19 cellular contexts compared by ENCODE assay signal in the genomic region with DNA sequence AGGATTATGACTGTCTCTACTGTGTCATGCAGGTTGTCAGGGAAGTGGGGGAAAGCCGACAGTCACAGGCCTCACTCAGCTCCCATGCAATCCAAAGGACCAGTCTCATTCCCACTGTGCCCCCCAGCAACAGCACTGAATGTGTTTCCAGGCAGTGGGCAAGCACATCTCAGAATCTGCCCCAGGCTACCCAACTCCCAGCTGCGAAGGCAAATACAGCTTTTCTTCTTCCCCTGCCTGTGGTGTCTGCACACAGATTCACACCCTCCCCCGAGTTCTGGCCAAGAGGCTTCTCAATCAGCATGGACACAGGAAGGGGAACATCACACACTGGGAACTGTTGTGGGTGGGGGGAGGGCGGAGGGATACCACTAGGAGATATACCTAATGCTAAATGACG.
"Had no signal": no experiment of that assay in that cellular context is flagged by ENCODE, and none has a peak within 500 bp of the region (broad histone marks: within the 10 kb centered on the region; RNA-seq: fewer than 3 reads in every experiment).

No MANE protein-coding gene starts in this region.

- ATAC-seq: left lung; stimulated activated naive B cell treated with anti-CD40 and anti-IgM and Interleukin-4, amounts not matched to agents 10 μg/mL and 1 μg/mL and 100 μg/mL, for 72 hours; upper lobe of right lung had no signal

- H3K36me3 ChIP-seq: brain microvascular endothelial cell, colonic mucosa, left lung, thoracic aorta, upper lobe of right lung had no signal

- H3K36me3 Mint-ChIP-seq: naive B cell; stimulated activated naive B cell treated with anti-CD40 and anti-IgM and Interleukin-4, amounts not matched to agents 10 μg/mL and 1 μg/mL and 100 μg/mL, for 72 hours had no signal

- H3K27me3 ChIP-seq: brain microvascular endothelial cell, colonic mucosa, left lung, upper lobe of right lung had no signal

- H3K27ac ChIP-seq: brain microvascular endothelial cell, colonic mucosa, left lung, thoracic aorta, upper lobe of right lung had no signal

- H3K27me3 Mint-ChIP-seq: activated CD4-positive, alpha-beta memory T cell treated with anti-CD3 and anti-CD28 coated beads, Interleukin-2, amount 10 ng/mL, durations not matched to agents 7 days and 5 days; central memory CD8-positive, alpha-beta T cell; progenitor cell of endocrine pancreas; stimulated activated naive B cell treated with anti-CD40 and anti-IgM and Interleukin-4, amounts not matched to agents 10 μg/mL and 1 μg/mL and 100 μg/mL, for 72 hours had no signal

- H3K27ac Mint-ChIP-seq: activated CD4-positive, alpha-beta memory T cell treated with anti-CD3 and anti-CD28 coated beads, Interleukin-2, amount 10 ng/mL, durations not matched to agents 7 days and 5 days; activated T-helper 2 cell treated with anti-CD3 and anti-CD28 coated beads, Interferon-gamma antibody, Interleukin-2, Interleukin-4, amounts not matched to agents 10 μg/mL and 5 μg/mL and 100 μg/mL, durations not matched to agents 14 hours and 24 hours and 36 hours; naive B cell; progenitor cell of endocrine pancreas; stimulated activated naive B cell treated with anti-CD40 and anti-IgM and Interleukin-4, amounts not matched to agents 10 μg/mL and 1 μg/mL and 100 μg/mL, for 72 hours; T-helper 2 cell treated with Interferon-gamma antibody and Interleukin-4, amounts not matched to agents 5 μg/mL and 100 μg/mL, for 36 hours had no signal

- H3K4me3 Mint-ChIP-seq: activated CD4-positive, alpha-beta memory T cell treated with anti-CD3 and anti-CD28 coated beads, Interleukin-2, amount 10 ng/mL, durations not matched to agents 7 days and 5 days; central memory CD8-positive, alpha-beta T cell; naive B cell; neural crest cell; stimulated activated naive B cell treated with anti-CD40 and anti-IgM and Interleukin-4, amounts not matched to agents 10 μg/mL and 1 μg/mL and 100 μg/mL, for 72 hours; T-helper 2 cell treated with Interferon-gamma antibody and Interleukin-4, amounts not matched to agents 5 μg/mL and 100 μg/mL, for 36 hours had no signal

- DNase-seq: activated CD4-positive, alpha-beta memory T cell treated with anti-CD3 and anti-CD28 coated beads, Interleukin-2, amount 10 ng/mL, durations not matched to agents 7 days and 5 days; activated CD4-positive, alpha-beta T cell treated with anti-CD3 and anti-CD28 coated beads for 48 hours; activated CD4-positive, CD25-positive, alpha-beta regulatory T cell; activated naive CD4-positive, alpha-beta T cell treated with Interleukin-2 at 50 U/mL for 16 hours; activated T-cell treated with anti-CD3 and anti-CD28 coated beads, Interleukin-2, amount 50 U/mL, for 1 hour; anterior cingulate cortex; brain microvascular endothelial cell; colonic mucosa; hypothalamus; naive B cell; stimulated activated naive B cell treated with anti-CD40 and anti-IgM and Interleukin-4, amounts not matched to agents 10 μg/mL and 1 μg/mL and 100 μg/mL, for 72 hours; upper lobe of right lung had no signal

- H3K4me1 ChIP-seq: colonic mucosa, left lung, upper lobe of right lung had no signal

- H3K9me3 Mint-ChIP-seq: activated CD4-positive, alpha-beta memory T cell treated with anti-CD3 and anti-CD28 coated beads, Interleukin-2, amount 10 ng/mL, durations not matched to agents 7 days and 5 days; activated T-helper 2 cell treated with anti-CD3 and anti-CD28 coated beads, Interferon-gamma antibody, Interleukin-2, Interleukin-4, amounts not matched to agents 10 μg/mL and 5 μg/mL and 100 μg/mL, durations not matched to agents 14 hours and 24 hours and 36 hours; central memory CD8-positive, alpha-beta T cell; stimulated activated naive B cell treated with anti-CD40 and anti-IgM and Interleukin-4, amounts not matched to agents 10 μg/mL and 1 μg/mL and 100 μg/mL, for 72 hours; T-helper 2 cell treated with Interferon-gamma antibody and Interleukin-4, amounts not matched to agents 5 μg/mL and 100 μg/mL, for 36 hours had no signal

- H3K4me1 Mint-ChIP-seq: activated CD4-positive, alpha-beta memory T cell treated with anti-CD3 and anti-CD28 coated beads, Interleukin-2, amount 10 ng/mL, durations not matched to agents 7 days and 5 days; central memory CD8-positive, alpha-beta T cell; naive B cell; neural crest cell had no signal

- H3K4me3 ChIP-seq: colonic mucosa, left lung, thoracic aorta, upper lobe of right lung had no signal
